In the genomic region with DNA sequence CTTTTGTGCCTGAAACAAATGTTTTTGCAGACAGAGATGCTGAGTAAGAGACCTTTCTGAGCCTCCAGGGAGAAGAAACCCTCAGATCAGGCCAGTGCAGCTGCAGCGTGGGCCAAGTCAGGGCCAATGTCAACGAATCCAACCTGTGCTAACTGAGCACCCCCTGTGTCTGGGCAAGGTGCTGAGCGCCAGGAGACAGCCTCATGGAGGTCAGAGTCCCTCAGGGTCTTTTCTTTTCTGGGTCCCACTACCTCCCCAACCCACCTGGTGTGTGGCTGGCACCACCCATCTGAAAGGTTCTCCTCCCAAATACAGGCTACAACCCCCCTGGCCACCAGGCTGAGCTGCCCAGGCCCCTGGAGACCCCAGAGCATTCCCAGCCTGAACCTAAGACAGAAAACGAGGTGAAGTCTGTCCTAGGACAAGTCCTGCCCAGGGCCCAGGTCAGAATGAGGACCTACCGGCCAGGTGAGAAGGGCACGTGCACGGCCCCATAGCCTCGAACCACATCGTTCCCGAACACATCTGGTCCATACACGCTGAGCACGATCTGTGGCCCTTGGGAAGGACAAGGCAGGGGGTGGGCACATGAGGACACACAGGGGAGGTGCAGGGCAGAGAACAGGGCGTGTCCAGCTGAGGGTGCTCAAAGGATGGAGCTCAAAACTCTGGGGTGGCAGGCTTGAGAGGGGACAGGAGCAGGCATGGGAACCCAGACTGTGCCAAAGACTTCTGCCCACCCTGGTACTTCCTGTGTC, we compare ENCODE assay signal across 10 cellular contexts. TPM values are rescaled to one million over a fixed set of nuclear protein-coding genes. Genes with fewer than 3 reads are reported as not detected.
DNase-seq lines count a peak whose midpoint lies in the region; ATAC-seq and TF ChIP-seq lines count a peak whose summit lies in the region.
"Had no signal": no experiment of that assay in that cellular context is flagged by ENCODE, and none has a peak within 500 bp of the region (broad histone marks: within the 10 kb centered on the region; RNA-seq: fewer than 3 reads in every experiment).

No MANE protein-coding gene starts in this region.

- intact Hi-C loops in heart left ventricle (cut with DNase I) = loop anchor here in 1 of 10 donors (5.0 kb wide), 1 partner anchor 85 kb away; no protein-coding TSS in a partner anchor
- intact Hi-C loops in Right ventricle myocardium superior (cut with DNase I) = no loop called here
- intact Hi-C loops in ovary (cut with DNase I) = no loop called here
- intact Hi-C loops in aorta (cut with DNase I) = no loop called here

- TF ChIP-seq POLR2A in heart left ventricle (IDR thresholded peaks at IDR 0.05) (no peak), ovary (IDR thresholded peaks at IDR 0.05) (no peak)

- WGBS in heart left ventricle, 4 donors = 58 to 88% (median 85%) methylated on average over 5 to 13 of the region's 13 CpGs
- 79 to 92% (median 90%) methylated on average over 13 of the region's 13 CpGs for WGBS in ovary, 3 donors
- WGBS in aorta, 2 donors = 76 to 79% methylated on average over 13 of the region's 13 CpGs

- H3K27ac ChIP-seq in heart left ventricle (peak overlapping the region; percentile 26 to 87 (median 74)), epithelial cell of prostate (peak overlapping the region; percentile 38), ovary (peak overlapping the region in 1 of 2 donors; percentile 82), aorta (ENCODE audit: low read depth in 1 of 2, low read length in 2 of 2) (peak overlapping the region in 1 of 2 donors; percentile 0)

- no peak for DNase-seq in heart left ventricle
- no peak for DNase-seq in Right ventricle myocardium superior
- DNase-seq in epithelial cell of prostate (ENCODE audit: low read depth, low spot score) = no peak
- DNase-seq in ovary = peak in 3 of 5 donors; percentile 18 to 36 (median 21)
- peak; percentile 42 to 68 for DNase-seq in aorta
- no peak for DNase-seq in activated CD4-positive, alpha-beta T cell treated with anti-CD3 and anti-CD28 coated beads, Interleukin-2, amount 50 U/mL, for 1 hour
- no peak for DNase-seq in NCI-H146 (lab: John Stamatoyannopoulos, UW)
- DNase-seq: activated CD4-positive, alpha-beta T cell treated with anti-CD3 and anti-CD28 coated beads, Interleukin-2, amount 10 ng/mL, durations not matched to agents 7 days and 5 days; NCI-H446 treated with DMSO at 0.1 percent for 48 hours had no signal

- no peaks in the 10 kb centered on the region for H3K9me3 ChIP-seq in heart left ventricle
- H3K9me3 ChIP-seq in ovary = no peaks in the 10 kb centered on the region
- H3K9me3 ChIP-seq in aorta (ENCODE audit: control insufficient read depth, low read length) = no peaks in the 10 kb centered on the region

- ATAC-seq in heart left ventricle (no peak), Right ventricle myocardium superior (ENCODE audit: poor library complexity) (no peak), aorta (ENCODE audit: low FRiP score) (no peak), HG03139 (IDR thresholded peaks at IDR 0.05; ENCODE audit: unreplicated experiment) (no peak)

- no peak for TF ChIP-seq CTCF in heart left ventricle (IDR thresholded peaks at IDR 0.05)
- no peak for TF ChIP-seq CTCF in ovary (IDR thresholded peaks at IDR 0.05)

- no peaks in the 10 kb centered on the region for H3K27me3 ChIP-seq in heart left ventricle
- no peaks in the 10 kb centered on the region for H3K27me3 ChIP-seq in ovary
- H3K27me3 ChIP-seq in aorta (ENCODE audit: control insufficient read depth in 1 of 2, insufficient read depth in 2 of 2, low read length in 1 of 2) = no peaks in the 10 kb centered on the region

- H3K36me3 ChIP-seq in heart left ventricle (no peaks in the 10 kb centered on the region), ovary (no peaks in the 10 kb centered on the region), aorta (ENCODE audit: control insufficient read depth in 1 of 2, insufficient read depth in 2 of 2, low read length in 1 of 2) (no peaks in the 10 kb centered on the region)

- no peak overlapping the region for H3K4me3 ChIP-seq in heart left ventricle
- H3K4me3 ChIP-seq in ovary = no peak overlapping the region
- H3K4me3 ChIP-seq in aorta (ENCODE audit: low read length in 2 of 2) = no peak overlapping the region

- TF ChIP-seq EP300 in ovary (IDR thresholded peaks at IDR 0.05) = no peak

- H3K4me1 ChIP-seq in heart left ventricle (peaks cover 10 to 54% (median 33%) of the 10 kb centered on the region in 12 donors), ovary (ENCODE audit: insufficient read depth) (peaks cover 4% of the 10 kb centered on the region), aorta (ENCODE audit: control insufficient read depth in 1 of 2, insufficient read depth in 2 of 2, low read length in 2 of 2) (no peaks in the 10 kb centered on the region)

RNA-seq across cellular contexts. Expression of gene B9D1, which starts 15.0 kb away (rescaled TPM):
- total RNA-seq in heart left ventricle (10 to 100 TPM in 5 of 9 donors, 1 to 10 TPM in 4; 5.6 to 27.9 (median 10.8) TPM), Right ventricle myocardium superior (6.8 TPM), ovary (10 to 100 TPM; 19.6 to 60.5 (median 26.9) TPM), aorta (1 to 10 TPM; 7.3 to 8.9 TPM)
- polyA plus RNA-seq in heart left ventricle (10 to 100 TPM in 1 of 2 donors, 1 to 10 TPM in 1; 9.1 to 10.7 TPM), ovary (10 to 100 TPM; 11.9 to 16.8 TPM), aorta (10 to 100 TPM in 1 of 2 donors, 1 to 10 TPM in 1; 9.5 to 16.5 TPM)

RNA-seq across cellular contexts. Expression of gene MAPK7, which starts 30.8 kb away (rescaled TPM):
- total RNA-seq in heart left ventricle (10 to 100 TPM in 6 of 9 donors, 1 to 10 TPM in 3; 8.2 to 25.4 (median 12.1) TPM), Right ventricle myocardium superior (13.9 TPM), ovary (10 to 100 TPM; 14.3 to 74.6 (median 40.6) TPM), aorta (10 to 100 TPM; 33.5 to 34.1 TPM)
- polyA plus RNA-seq in heart left ventricle (10 to 100 TPM in 1 of 2 donors, 1 to 10 TPM in 1; 5.7 to 20.0 TPM), ovary (10 to 100 TPM; 15.2 to 23.0 TPM), aorta (10 to 100 TPM in 1 of 2 donors, 1 to 10 TPM in 1; 5.4 to 25.6 TPM)

RNA-seq across cellular contexts. Expression of gene MFAP4, which starts 39.5 kb away (rescaled TPM):
- total RNA-seq in heart left ventricle = 10 to 100 TPM; 15.7 to 84.3 (median 51.3) TPM
- polyA plus RNA-seq in heart left ventricle = 10 to 100 TPM; 19.4 to 29.0 TPM
- 42.9 TPM for total RNA-seq in Right ventricle myocardium superior
- total RNA-seq in ovary = 100 to 1,000 TPM in 5 of 7 donors, 10 to 100 TPM in 2; 46.5 to 285 (median 168) TPM
- 100 to 1,000 TPM; 179 to 380 TPM for polyA plus RNA-seq in ovary
- total RNA-seq in aorta = 100 to 1,000 TPM; 271 to 564 TPM
- polyA plus RNA-seq in aorta = 100 to 1,000 TPM; 324 to 793 TPM
- total RNA-seq: activated CD4-positive, alpha-beta T cell treated with anti-CD3 and anti-CD28 coated beads, Interleukin-2, amount 10 ng/mL, durations not matched to agents 7 days and 5 days had no signal

Comparison
In these comparisons a context has a peak if more than half of its experiments do, and no peak if none do; other contexts are left out.
1. DNase-seq: peak in ovary (3 of 5) and aorta (2 of 2); none in heart left ventricle (0 of 5), Right ventricle myocardium superior (single experiment), epithelial cell of prostate (single experiment), activated CD4-positive, alpha-beta T cell treated with anti-CD3 and anti-CD28 coated beads, Interleukin-2, amount 50 U/mL, for 1 hour (single experiment) and NCI-H146 (single experiment).